In genomic region chr21:28746166-28746565, GRCh38 we compare ENCODE assay signal across 18 cellular contexts.
"Had no signal": no experiment of that assay in that cellular context is flagged by ENCODE, and none has a peak within 500 bp of the region (broad histone marks: within the 10 kb centered on the region; RNA-seq: fewer than 3 reads in every experiment).

No MANE protein-coding gene starts in this region.

- H3K27ac Mint-ChIP-seq: immature natural killer cell; mesothelial cell of epicardium; naive B cell; natural killer cell; nephron progenitor cell; neural progenitor cell; stimulated activated effector memory CD8-positive, alpha-beta T cell treated with anti-CD3 and anti-CD28 coated beads, Interleukin-12 subunit alpha, Interleukin-12 subunit beta, amount 100 ng/mL, for 72 hours; stimulated activated naive CD8-positive, alpha-beta T cell treated with anti-CD3 and anti-CD28 coated beads, Interleukin-15, Interleukin-2, amounts not matched to agents 100 ng/mL and 50 ng/mL, for 24 hours; type B pancreatic cell had no signal

- H3K9me3 Mint-ChIP-seq: immature natural killer cell; naive B cell; natural killer cell; nephron progenitor cell; neural progenitor cell; stimulated activated effector memory CD8-positive, alpha-beta T cell treated with anti-CD3 and anti-CD28 coated beads, Interleukin-12 subunit alpha, Interleukin-12 subunit beta, amount 100 ng/mL, for 72 hours; stimulated activated naive CD8-positive, alpha-beta T cell treated with anti-CD3 and anti-CD28 coated beads, Interleukin-15, Interleukin-2, amounts not matched to agents 100 ng/mL and 50 ng/mL, for 24 hours; type B pancreatic cell had no signal

- H3K36me3 Mint-ChIP-seq: naive B cell; neural progenitor cell; stimulated activated effector memory CD8-positive, alpha-beta T cell treated with anti-CD3 and anti-CD28 coated beads, Interleukin-12 subunit alpha, Interleukin-12 subunit beta, amount 100 ng/mL, for 72 hours; type B pancreatic cell had no signal

- H3K27me3 ChIP-seq: left lung, neural progenitor cell, neutrophil, spleen, suprapubic skin, tibial artery had no signal

- H3K4me1 Mint-ChIP-seq: naive B cell; neural progenitor cell; stimulated activated effector memory CD8-positive, alpha-beta T cell treated with anti-CD3 and anti-CD28 coated beads, Interleukin-12 subunit alpha, Interleukin-12 subunit beta, amount 100 ng/mL, for 72 hours had no signal

- H3K9ac ChIP-seq: neural progenitor cell, parathyroid adenoma had no signal

- H3K9me3 ChIP-seq: left lung, neutrophil, prostate gland, suprapubic skin, thoracic aorta, tibial artery had no signal

- H3K4me3 ChIP-seq: lung had no signal

- H3K4me3 Mint-ChIP-seq: immature natural killer cell; mesothelial cell of epicardium; naive B cell; natural killer cell; nephron progenitor cell; neural progenitor cell; stimulated activated effector memory CD8-positive, alpha-beta T cell treated with anti-CD3 and anti-CD28 coated beads, Interleukin-12 subunit alpha, Interleukin-12 subunit beta, amount 100 ng/mL, for 72 hours; stimulated activated naive CD8-positive, alpha-beta T cell treated with anti-CD3 and anti-CD28 coated beads, Interleukin-15, Interleukin-2, amounts not matched to agents 100 ng/mL and 50 ng/mL, for 24 hours; type B pancreatic cell had no signal

- H3K36me3 ChIP-seq: left lung, neural progenitor cell, neutrophil, prostate gland, spleen, suprapubic skin, thoracic aorta, tibial artery had no signal

- H3K27ac ChIP-seq: neural progenitor cell, neutrophil had no signal

- H3K27me3 Mint-ChIP-seq: naive B cell; stimulated activated naive CD8-positive, alpha-beta T cell treated with anti-CD3 and anti-CD28 coated beads, Interleukin-15, Interleukin-2, amounts not matched to agents 100 ng/mL and 50 ng/mL, for 24 hours; type B pancreatic cell had no signal

- H3K4me1 ChIP-seq: neural progenitor cell, parathyroid adenoma, prostate gland had no signal

- H3K79me2 ChIP-seq: parathyroid adenoma had no signal
